19 cellular contexts compared by ENCODE assay signal in the genomic region with DNA sequence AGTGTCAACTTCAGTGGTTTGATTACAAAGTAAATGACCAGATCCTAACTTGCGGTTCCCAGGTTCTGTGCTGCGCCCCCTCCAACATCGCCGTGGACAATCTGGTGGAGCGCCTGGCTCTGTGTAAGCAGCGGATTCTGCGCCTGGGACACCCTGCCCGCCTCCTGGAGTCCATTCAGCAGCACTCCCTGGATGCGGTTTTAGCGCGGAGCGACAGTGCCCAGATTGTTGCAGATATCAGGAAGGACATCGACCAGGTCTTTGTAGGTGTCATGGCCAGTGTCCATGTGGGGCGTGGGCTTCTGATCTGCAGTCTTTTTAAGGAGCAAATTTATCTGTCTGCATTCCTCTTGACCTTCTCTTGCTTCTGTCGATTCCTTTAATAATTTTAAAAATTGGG.
"Had no signal": no experiment of that assay in that cellular context is flagged by ENCODE, and none has a peak within 500 bp of the region (broad histone marks: within the 10 kb centered on the region; RNA-seq: fewer than 3 reads in every experiment).

No MANE protein-coding gene starts in this region.

- DNase-seq: KBM-7, MV-4-11, NCI-H1048, NCI-H1105, NCI-H1417, NCI-H1436 treated with DMSO at 0.1 percent for 48 hours, NCI-H1694, NCI-H187 treated with DMSO at 0.1 percent for 48 hours, NCI-H2029 treated with DMSO at 0.1 percent for 48 hours, NCI-H2171 treated with DMSO at 0.1 percent for 48 hours, NCI-H345, NCI-H524, NCI-H69, NCI-H774, PC-3, SHP77, SK-N-SH had no signal

- H3K27ac ChIP-seq: RWPE1 had no signal

- ATAC-seq: Panc1, PC-3 had no signal

- H3K9me3 ChIP-seq: SK-N-SH had no signal
